In the genomic region with DNA sequence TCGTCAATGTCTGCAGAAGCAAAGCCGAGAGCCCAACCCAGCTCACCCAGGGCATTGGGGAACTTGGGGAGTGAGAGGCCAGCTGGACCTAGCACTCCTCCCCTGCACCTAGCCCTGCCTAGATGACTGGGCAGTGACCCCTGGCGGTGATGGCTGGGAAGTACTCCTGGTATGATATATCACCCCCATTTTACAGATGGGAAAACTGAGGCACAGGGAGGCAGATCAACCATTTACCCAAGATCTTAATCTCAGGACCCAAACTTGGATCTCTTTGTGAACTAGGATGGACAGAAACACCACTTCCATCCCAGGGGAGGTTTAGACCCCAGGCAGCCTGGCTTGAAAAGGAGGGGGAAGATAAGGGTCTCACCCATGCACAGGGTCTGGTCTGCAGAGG, we compare ENCODE assay signal across 29 cellular contexts. TPM values are rescaled to one million over a fixed set of nuclear protein-coding genes. Genes with fewer than 3 reads are reported as not detected.
A peak's percentile ranks its signal among the peaks of the same experiment; 100 is the strongest.
DNase-seq lines count a peak whose midpoint lies in the region; ATAC-seq and TF ChIP-seq lines count a peak whose summit lies in the region.
"Had no signal": no experiment of that assay in that cellular context is flagged by ENCODE, and none has a peak within 500 bp of the region (broad histone marks: within the 10 kb centered on the region; RNA-seq: fewer than 3 reads in every experiment).

No MANE protein-coding gene starts in this region.

- H3K36me3 ChIP-seq in MM.1S (replicated peaks; ENCODE audit: insufficient read depth, low read length) = no peaks in the 10 kb centered on the region
- no peaks in the 10 kb centered on the region for H3K36me3 ChIP-seq in adipocyte (ENCODE audit: control insufficient read depth, insufficient read depth, low read length, severe bottlenecking)
- no peaks in the 10 kb centered on the region for H3K36me3 ChIP-seq in subcutaneous abdominal adipose tissue (ENCODE audit: control insufficient read depth in 5 of 5, insufficient read depth in 5 of 5, low read length in 5 of 5)
- H3K36me3 ChIP-seq: tibial nerve had no signal

- no peak overlapping the region for H3K4me3 ChIP-seq in MM.1S (ENCODE audit: low read length)
- H3K4me3 ChIP-seq in adipocyte (ENCODE audit: low read length) = peak overlapping the region; percentile 38
- peak overlapping the region; percentile 1 to 67 (median 41) for H3K4me3 ChIP-seq in subcutaneous abdominal adipose tissue (ENCODE audit: low read depth in 1 of 5, low read length in 5 of 5)
- H3K4me3 ChIP-seq: tibial nerve had no signal

- H3K27ac ChIP-seq in MM.1S (ENCODE audit: low read length) (no peak overlapping the region), subcutaneous abdominal adipose tissue (ENCODE audit: low read depth, low read length) (no peak overlapping the region)
- H3K27ac ChIP-seq: tibial nerve had no signal

- peaks cover 2% of the 10 kb centered on the region for H3K27me3 Mint-ChIP-seq in activated CD8-positive, alpha-beta T cell treated with anti-CD3 and anti-CD28 coated beads for 36 hours
- H3K27me3 Mint-ChIP-seq in activated CD8-positive, alpha-beta T cell treated with anti-CD3 and anti-CD28 coated beads, Interleukin-2, amount 10 ng/mL, durations not matched to agents 7 days and 5 days (ENCODE audit: low read depth) = peaks cover 3% of the 10 kb centered on the region
- H3K27me3 Mint-ChIP-seq: activated CD4-positive, alpha-beta memory T cell treated with anti-CD3 and anti-CD28 coated beads, Interleukin-2, amount 10 ng/mL, durations not matched to agents 7 days and 5 days had no signal

- H4K20me1 ChIP-seq in MM.1S (ENCODE audit: insufficient read depth, low read length) = no peaks in the 10 kb centered on the region

- no peak overlapping the region for H3K27ac Mint-ChIP-seq in activated CD8-positive, alpha-beta T cell treated with anti-CD3 and anti-CD28 coated beads for 36 hours
- H3K27ac Mint-ChIP-seq in activated CD8-positive, alpha-beta T cell treated with anti-CD3 and anti-CD28 coated beads, Interleukin-2, amount 10 ng/mL, durations not matched to agents 7 days and 5 days = no peak overlapping the region
- H3K27ac Mint-ChIP-seq: activated CD4-positive, alpha-beta memory T cell treated with anti-CD3 and anti-CD28 coated beads, Interleukin-2, amount 10 ng/mL, durations not matched to agents 7 days and 5 days; B cell; IgD-negative memory B cell; memory B cell; naive B cell; stimulated activated naive CD8-positive, alpha-beta T cell treated with anti-CD3 and anti-CD28 coated beads, Interleukin-15, amount 100 ng/mL, for 72 hours had no signal

- no peak overlapping the region for H3K4me2 ChIP-seq in MM.1S (ENCODE audit: low read depth, low read length)

- H3K4me3 Mint-ChIP-seq in activated CD8-positive, alpha-beta T cell treated with anti-CD3 and anti-CD28 coated beads for 36 hours = no peak overlapping the region
- no peak overlapping the region for H3K4me3 Mint-ChIP-seq in activated CD8-positive, alpha-beta T cell treated with anti-CD3 and anti-CD28 coated beads, Interleukin-2, amount 10 ng/mL, durations not matched to agents 7 days and 5 days
- H3K4me3 Mint-ChIP-seq: activated CD4-positive, alpha-beta memory T cell treated with anti-CD3 and anti-CD28 coated beads, Interleukin-2, amount 10 ng/mL, durations not matched to agents 7 days and 5 days; B cell; memory B cell; naive B cell; stimulated activated naive CD8-positive, alpha-beta T cell treated with anti-CD3 and anti-CD28 coated beads, Interleukin-15, amount 100 ng/mL, for 72 hours had no signal

- CTCF ChIA-PET in activated CD8-positive, alpha-beta T cell treated with anti-CD3 and anti-CD28 coated beads for 36 hours (lab: Charles Lee) = no interaction called here
- CTCF ChIA-PET in activated CD8-positive, alpha-beta T cell treated with anti-CD3 and anti-CD28 coated beads, Interleukin-2, amount 10 ng/mL, durations not matched to agents 7 days and 5 days (lab: Charles Lee) = no interaction called here

- ATAC-seq in activated CD8-positive, alpha-beta T cell treated with anti-CD3 and anti-CD28 coated beads for 36 hours = no peak
- no peak for ATAC-seq in activated CD8-positive, alpha-beta T cell treated with anti-CD3 and anti-CD28 coated beads, Interleukin-2, amount 10 ng/mL, durations not matched to agents 7 days and 5 days
- ATAC-seq in GM18511 (IDR thresholded peaks at IDR 0.05; ENCODE audit: unreplicated experiment) = no peak
- ATAC-seq: Right ventricle myocardium inferior; stimulated activated naive CD8-positive, alpha-beta T cell treated with anti-CD3 and anti-CD28 coated beads, Interleukin-15, amount 100 ng/mL, for 72 hours had no signal

- peaks cover 25% of the 10 kb centered on the region for H3K9me3 Mint-ChIP-seq in activated CD8-positive, alpha-beta T cell treated with anti-CD3 and anti-CD28 coated beads for 36 hours
- H3K9me3 Mint-ChIP-seq in activated CD8-positive, alpha-beta T cell treated with anti-CD3 and anti-CD28 coated beads, Interleukin-2, amount 10 ng/mL, durations not matched to agents 7 days and 5 days (ENCODE audit: insufficient read depth) = peaks cover 25% of the 10 kb centered on the region

- no peaks in the 10 kb centered on the region for H3K4me1 ChIP-seq in MM.1S (ENCODE audit: low read length)
- H3K4me1 ChIP-seq in adipocyte (ENCODE audit: control insufficient read depth, insufficient read depth, low read length) = no peaks in the 10 kb centered on the region
- H3K4me1 ChIP-seq in subcutaneous abdominal adipose tissue (ENCODE audit: control insufficient read depth in 5 of 5, insufficient read depth in 5 of 5, low read length in 5 of 5) = no peaks in the 10 kb centered on the region
- H3K4me1 ChIP-seq: tibial nerve had no signal

- POLR2A ChIA-PET in activated CD8-positive, alpha-beta T cell treated with anti-CD3 and anti-CD28 coated beads for 36 hours (lab: Charles Lee) = no interaction called here
- POLR2A ChIA-PET in activated CD8-positive, alpha-beta T cell treated with anti-CD3 and anti-CD28 coated beads, Interleukin-2, amount 10 ng/mL, durations not matched to agents 7 days and 5 days (lab: Charles Lee) = no interaction called here

- peaks cover 3% of the 10 kb centered on the region for H3K36me3 Mint-ChIP-seq in activated CD8-positive, alpha-beta T cell treated with anti-CD3 and anti-CD28 coated beads for 36 hours (ENCODE audit: low read depth)
- H3K36me3 Mint-ChIP-seq in activated CD8-positive, alpha-beta T cell treated with anti-CD3 and anti-CD28 coated beads, Interleukin-2, amount 10 ng/mL, durations not matched to agents 7 days and 5 days (ENCODE audit: low read depth) = peaks cover 4% of the 10 kb centered on the region

- peaks cover 70% of the 10 kb centered on the region for H3K27me3 ChIP-seq in MM.1S (replicated peaks; ENCODE audit: insufficient read depth, low read length)
- no peaks in the 10 kb centered on the region for H3K27me3 ChIP-seq in adipocyte (replicated peaks; ENCODE audit: control insufficient read depth, insufficient read depth, low read length)
- peaks cover 0 to 3% (median 0%) of the 10 kb centered on the region in 5 donors for H3K27me3 ChIP-seq in subcutaneous abdominal adipose tissue (ENCODE audit: control insufficient read depth in 5 of 5, insufficient read depth in 4 of 5, low read length in 5 of 5)
- H3K27me3 ChIP-seq: tibial nerve had no signal

- TF ChIP-seq CTCF in activated CD8-positive, alpha-beta T cell treated with anti-CD3 and anti-CD28 coated beads for 36 hours (IDR thresholded peaks at IDR 0.05) = peak; percentile 24
- TF ChIP-seq CTCF in MM.1S (IDR thresholded peaks at IDR 0.05; ENCODE audit: low read length) = peak; percentile 51

- H3K9me2 ChIP-seq in MM.1S (replicated peaks; ENCODE audit: insufficient read depth, low read length) = no peaks in the 10 kb centered on the region

- DNase-seq in activated CD8-positive, alpha-beta T cell treated with anti-CD3 and anti-CD28 coated beads for 36 hours = no peak
- no peak for DNase-seq in activated CD8-positive, alpha-beta T cell treated with anti-CD3 and anti-CD28 coated beads, Interleukin-2, amount 10 ng/mL, durations not matched to agents 7 days and 5 days
- no peak for DNase-seq in MM.1S
- DNase-seq in adipocyte (ENCODE audit: low read depth) = no peak
- DNase-seq in activated CD4-positive, alpha-beta T cell treated with anti-CD3 and anti-CD28 coated beads for 4 hours = no peak
- DNase-seq in activated naive CD4-positive, alpha-beta T cell (lab: John Stamatoyannopoulos, UW) = no peak
- DNase-seq: activated CD4-positive, alpha-beta memory T cell treated with anti-CD3 and anti-CD28 coated beads, Interleukin-2, amount 10 ng/mL, durations not matched to agents 7 days and 5 days; activated naive CD4-positive, alpha-beta T cell treated with anti-CD3 and anti-CD28 coated beads, Interleukin-2, amount 50 U/mL, for 16 hours; activated T-cell treated with anti-CD3 and anti-CD28 coated beads, Interleukin-2, amount 50 U/mL, for 1 hour; anterior cingulate cortex; caudate nucleus; dermis blood vessel endothelial cell; head of caudate nucleus; naive B cell; NCI-H1694 treated with DMSO at 0.1 percent for 48 hours; NCI-H2171 treated with DMSO at 0.1 percent for 48 hours; NCI-H526; stimulated activated CD4-positive, alpha-beta T cell treated with anti-CD3 and anti-CD28 coated beads, Interleukin-12 subunit alpha, Interleukin-12 subunit beta, amount 100 ng/mL, for 4 hours; stimulated activated naive CD8-positive, alpha-beta T cell treated with anti-CD3 and anti-CD28 coated beads, Interleukin-15, amount 100 ng/mL, for 72 hours; T1000 had no signal

- H3K9ac ChIP-seq in MM.1S (ENCODE audit: low read length) (no peak overlapping the region), adipocyte (ENCODE audit: low read length) (no peak overlapping the region), subcutaneous abdominal adipose tissue (ENCODE audit: low read length in 5 of 5) (no peak overlapping the region)

- H3F3A ChIP-seq in MM.1S (ENCODE audit: insufficient read depth, low read length) = no peaks in the 10 kb centered on the region

- no peaks in the 10 kb centered on the region for H3K4me1 Mint-ChIP-seq in activated CD8-positive, alpha-beta T cell treated with anti-CD3 and anti-CD28 coated beads for 36 hours (ENCODE audit: low read depth)
- H3K4me1 Mint-ChIP-seq in activated CD8-positive, alpha-beta T cell treated with anti-CD3 and anti-CD28 coated beads, Interleukin-2, amount 10 ng/mL, durations not matched to agents 7 days and 5 days (ENCODE audit: low read depth) = no peaks in the 10 kb centered on the region
- H3K4me1 Mint-ChIP-seq: activated CD4-positive, alpha-beta memory T cell treated with anti-CD3 and anti-CD28 coated beads, Interleukin-2, amount 10 ng/mL, durations not matched to agents 7 days and 5 days; B cell; IgD-negative memory B cell; memory B cell; naive B cell; stimulated activated naive CD8-positive, alpha-beta T cell treated with anti-CD3 and anti-CD28 coated beads, Interleukin-15, amount 100 ng/mL, for 72 hours had no signal

- no peak overlapping the region for H2AFZ ChIP-seq in MM.1S (ENCODE audit: low read length)

- H3K9me3 ChIP-seq in MM.1S (replicated peaks; ENCODE audit: insufficient read depth, low read length) = 0 out of 2 replicates have a peak, but pooled peaks cover 5% of the 10 kb centered on the region
- peaks cover 40% of the 10 kb centered on the region for H3K9me3 ChIP-seq in adipocyte (ENCODE audit: control insufficient read depth, low read length)
- H3K9me3 ChIP-seq in subcutaneous abdominal adipose tissue (ENCODE audit: control insufficient read depth in 5 of 5, low read length in 5 of 5) = peaks cover 21 to 54% (median 49%) of the 10 kb centered on the region in 5 donors

- intact Hi-C loops in activated CD8-positive, alpha-beta T cell treated with anti-CD3 and anti-CD28 coated beads for 36 hours (cut with micrococcal nuclease) = no loop called here

- H3K79me2 ChIP-seq in MM.1S (ENCODE audit: low read length) = no peaks in the 10 kb centered on the region

RNA-seq across cellular contexts. Expression of gene CCL25, which starts 43.5 kb away (rescaled TPM):
- under 1 TPM in 1 of 2 experiments, not detected in 1; 0.29 TPM for total RNA-seq in activated CD8-positive, alpha-beta T cell treated with anti-CD3 and anti-CD28 coated beads for 36 hours
- total RNA-seq in activated CD8-positive, alpha-beta T cell treated with anti-CD3 and anti-CD28 coated beads, Interleukin-2, amount 10 ng/mL, durations not matched to agents 7 days and 5 days = 10 to 100 TPM in 1 of 2 experiments, 1 to 10 TPM in 1; 10.0 to 10.2 TPM
- total RNA-seq: activated CD4-positive, alpha-beta memory T cell treated with anti-CD3 and anti-CD28 coated beads, Interleukin-2, amount 10 ng/mL, durations not matched to agents 7 days and 5 days; B cell; dermis blood vessel endothelial cell; omental fat pad; renal cortical epithelial cell; Right ventricle myocardium inferior; tibial nerve had no signal

RNA-seq across cellular contexts. Expression of gene FBN3, which starts 53.3 kb away (rescaled TPM):
- total RNA-seq in activated CD8-positive, alpha-beta T cell treated with anti-CD3 and anti-CD28 coated beads for 36 hours = under 1 TPM in 1 of 2 experiments, not detected in 1; 0.02 TPM
- under 1 TPM in 1 of 2 experiments, not detected in 1; 0.03 TPM for total RNA-seq in activated CD8-positive, alpha-beta T cell treated with anti-CD3 and anti-CD28 coated beads, Interleukin-2, amount 10 ng/mL, durations not matched to agents 7 days and 5 days
- total RNA-seq: activated CD4-positive, alpha-beta memory T cell treated with anti-CD3 and anti-CD28 coated beads, Interleukin-2, amount 10 ng/mL, durations not matched to agents 7 days and 5 days; B cell; dermis blood vessel endothelial cell; omental fat pad; Right ventricle myocardium inferior had no signal

Comparison
In these comparisons a context has a peak if more than half of its experiments do, and no peak if none do; other contexts are left out.
1. RNA of gene CCL25, which starts 43.5 kb away (total RNA-seq): 10.0 to 10.2 TPM in activated CD8-positive, alpha-beta T cell treated with anti-CD3 and anti-CD28 coated beads, Interleukin-2, amount 10 ng/mL, durations not matched to agents 7 days and 5 days; 0.29 TPM in activated CD8-positive, alpha-beta T cell treated with anti-CD3 and anti-CD28 coated beads for 36 hours; every median in the first group is over 4 times any median in the second.